Comparison of ENCODE assay signal across 8 cellular contexts in genomic region chr1:61077676-61078521, GRCh38. TPM values are rescaled to one million over a fixed set of nuclear protein-coding genes. Genes with fewer than 3 reads are reported as not detected.
DNase-seq lines count a peak whose midpoint lies in the region; ATAC-seq and TF ChIP-seq lines count a peak whose summit lies in the region.

No MANE protein-coding gene starts in this region.

- H3K36me3 Mint-ChIP-seq in type B pancreatic cell = no peaks in the 10 kb centered on the region

- peaks cover 10% of the 10 kb centered on the region for H3K27me3 Mint-ChIP-seq in type B pancreatic cell

- DNase-seq in G401 (ENCODE audit: low spot score) (peak; percentile 99), NCI-H1417 treated with DMSO at 0.1 percent for 48 hours (lab: John Stamatoyannopoulos, UW) (peak; percentile 94), SW480 (ENCODE audit: low spot score) (peak; percentile 98), amygdala (lab: John Stamatoyannopoulos, UW) (peak in 51 of 56 donors; percentile 27 to 97 (median 76)), left cardiac atrium (peak; percentile 96), pons (ENCODE audit: low spot score) (peak; percentile 100), type B pancreatic cell (ENCODE audit: extremely low spot score, unreplicated experiment) (no peak)

- H3K9me3 Mint-ChIP-seq in type B pancreatic cell = no peaks in the 10 kb centered on the region

- ATAC-seq in HG02763 (IDR thresholded peaks at IDR 0.05; ENCODE audit: unreplicated experiment) (peak; percentile 45), left cardiac atrium (peak; percentile 76 to 83)

- H3K4me1 Mint-ChIP-seq in type B pancreatic cell (ENCODE audit: unreplicated experiment) = peaks cover 41% of the 10 kb centered on the region

- H3K4me3 Mint-ChIP-seq in type B pancreatic cell = peak overlapping the region; percentile 88

- in situ Hi-C loops in G401 (cut with HindIII; ENCODE audit: low sequenced_read_pairs) = no loop called here

- peak overlapping the region; percentile 88 for H3K27ac Mint-ChIP-seq in type B pancreatic cell

- no peak for TF ChIP-seq CTCF in type B pancreatic cell (conservative IDR thresholded peaks at IDR 0.05)

- intact Hi-C loops in left cardiac atrium (cut with DNase I) = loop anchor here in 1 of 2 donors (5.0 to 10.0 kb wide), 2 partner anchors 167 to 259 kb away; no protein-coding TSS in a partner anchor

RNA-seq across cellular contexts. Expression of gene NFIA, which starts 4.5 kb away (rescaled TPM):
- total RNA-seq in G401 (2014; rRNA removed; shearing (Covaris generic)) = 0.37 and 0.47 TPM in 2 replicates
- total RNA-seq in left cardiac atrium (10 to 100 TPM; 94.1 to 97.8 TPM), type B pancreatic cell (ENCODE audit: low replicate concordance) (10.5 and 49.4 TPM in 2 replicates)
